ENCODE assay signal across 8 cellular contexts in the genomic region with DNA sequence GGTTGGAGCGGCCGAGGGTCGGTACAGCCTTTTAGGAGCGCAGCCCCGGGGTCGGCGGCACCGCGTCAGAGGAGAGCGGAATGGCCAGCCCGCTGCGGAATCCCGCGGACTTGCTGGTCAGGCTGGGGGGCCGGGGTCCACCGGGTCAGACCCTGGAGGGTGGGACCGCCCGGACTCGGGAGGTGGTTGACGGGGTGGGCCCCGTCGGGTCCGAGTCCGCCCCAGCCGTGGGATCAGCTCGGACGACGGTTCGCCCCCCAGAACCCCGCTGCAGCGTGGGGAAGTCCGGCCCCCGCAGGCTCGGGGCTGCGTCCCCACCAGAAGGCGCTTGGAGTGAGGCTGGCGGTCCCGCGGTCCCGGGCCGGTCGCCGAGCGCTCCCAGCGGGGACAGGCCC. TPM values are rescaled to one million over a fixed set of nuclear protein-coding genes. Genes with fewer than 3 reads are reported as not detected.
A peak's percentile ranks its signal among the peaks of the same experiment; 100 is the strongest.
DNase-seq lines count a peak whose midpoint lies in the region; FAIRE-seq and TF ChIP-seq lines count a peak whose summit lies in the region.

No MANE protein-coding gene starts in this region.

- H3K27ac ChIP-seq in subcutaneous abdominal adipose tissue (ENCODE audit: low read depth, low read length), result no peak overlapping the region

- H3K9ac ChIP-seq in subcutaneous abdominal adipose tissue (ENCODE audit: low read length in 5 of 5), result no peak overlapping the region

- no peak for FAIRE-seq in H54 (lab: Jason Lieb, UNC)

- no peak overlapping the region for H3K27ac Mint-ChIP-seq in activated CD4-positive, alpha-beta T cell treated with anti-CD3 and anti-CD28 coated beads, Interleukin-2, amount 10 ng/mL, durations not matched to agents 24 days and 14 days
- H3K27ac Mint-ChIP-seq in activated T-helper 1 cell treated with anti-CD3 and anti-CD28 coated beads, Interleukin-12 subunit alpha, Interleukin-12 subunit beta, Interleukin-2, Interleukin-4 antibody, amounts not matched to agents 30 ng/mL and 10 ng/mL and 1 ng/mL, durations not matched to agents 14 hours and 24 hours and 36 hours, result no peak overlapping the region

- H3K27me3 ChIP-seq in subcutaneous abdominal adipose tissue (ENCODE audit: control insufficient read depth in 5 of 5, insufficient read depth in 4 of 5, low read length in 5 of 5), result peaks cover 25 to 51% (median 35%) of the 10 kb centered on the region in 5 donors

- peaks cover 19% of the 10 kb centered on the region for H3K27me3 Mint-ChIP-seq in activated CD4-positive, alpha-beta T cell treated with anti-CD3 and anti-CD28 coated beads, Interleukin-2, amount 10 ng/mL, durations not matched to agents 24 days and 14 days
- peaks cover 21% of the 10 kb centered on the region for H3K27me3 Mint-ChIP-seq in activated T-helper 1 cell treated with anti-CD3 and anti-CD28 coated beads, Interleukin-12 subunit alpha, Interleukin-12 subunit beta, Interleukin-2, Interleukin-4 antibody, amounts not matched to agents 30 ng/mL and 10 ng/mL and 1 ng/mL, durations not matched to agents 14 hours and 24 hours and 36 hours (ENCODE audit: insufficient read depth)

- TF ChIP-seq POLR2A in H54 (IDR thresholded peaks at IDR 0.05; ENCODE audit: low read depth, low read length), result no peak

- H3K36me3 Mint-ChIP-seq in activated CD4-positive, alpha-beta T cell treated with anti-CD3 and anti-CD28 coated beads, Interleukin-2, amount 10 ng/mL, durations not matched to agents 24 days and 14 days (ENCODE audit: low read depth), result no peaks in the 10 kb centered on the region
- H3K36me3 Mint-ChIP-seq in activated T-helper 1 cell treated with anti-CD3 and anti-CD28 coated beads, Interleukin-12 subunit alpha, Interleukin-12 subunit beta, Interleukin-2, Interleukin-4 antibody, amounts not matched to agents 30 ng/mL and 10 ng/mL and 1 ng/mL, durations not matched to agents 14 hours and 24 hours and 36 hours (ENCODE audit: low read depth), result no peaks in the 10 kb centered on the region

- H3K4me1 ChIP-seq in subcutaneous abdominal adipose tissue (ENCODE audit: control insufficient read depth in 5 of 5, insufficient read depth in 5 of 5, low read length in 5 of 5), result peaks cover 0 to 14% (median 8%) of the 10 kb centered on the region in 5 donors

- H3K9me3 Mint-ChIP-seq in activated CD4-positive, alpha-beta T cell treated with anti-CD3 and anti-CD28 coated beads, Interleukin-2, amount 10 ng/mL, durations not matched to agents 24 days and 14 days, result no peaks in the 10 kb centered on the region
- no peaks in the 10 kb centered on the region for H3K9me3 Mint-ChIP-seq in activated T-helper 1 cell treated with anti-CD3 and anti-CD28 coated beads, Interleukin-12 subunit alpha, Interleukin-12 subunit beta, Interleukin-2, Interleukin-4 antibody, amounts not matched to agents 30 ng/mL and 10 ng/mL and 1 ng/mL, durations not matched to agents 14 hours and 24 hours and 36 hours

- peak overlapping the region; percentile 67 for H3K4me3 Mint-ChIP-seq in activated CD4-positive, alpha-beta T cell treated with anti-CD3 and anti-CD28 coated beads, Interleukin-2, amount 10 ng/mL, durations not matched to agents 24 days and 14 days
- peak overlapping the region; percentile 72 for H3K4me3 Mint-ChIP-seq in activated T-helper 1 cell treated with anti-CD3 and anti-CD28 coated beads, Interleukin-12 subunit alpha, Interleukin-12 subunit beta, Interleukin-2, Interleukin-4 antibody, amounts not matched to agents 30 ng/mL and 10 ng/mL and 1 ng/mL, durations not matched to agents 14 hours and 24 hours and 36 hours

- no peak for DNase-seq in activated CD4-positive, alpha-beta T cell treated with anti-CD3 and anti-CD28 coated beads, Interleukin-2, amount 10 ng/mL, durations not matched to agents 24 days and 14 days
- no peak for DNase-seq in activated CD4-positive, alpha-beta T cell treated with anti-CD3 and anti-CD28 coated beads for 1 hour
- no peak for DNase-seq in activated T-helper 1 cell treated with anti-CD3 and anti-CD28 coated beads, Interleukin-12 subunit alpha, Interleukin-12 subunit beta, Interleukin-2, Interleukin-4 antibody, amounts not matched to agents 30 ng/mL and 10 ng/mL and 1 ng/mL, durations not matched to agents 14 hours and 24 hours and 36 hours (ENCODE audit: low spot score)
- DNase-seq in H54 (ENCODE audit: insufficient read length, low spot score) (no peak), NCI-H82 (lab: John Stamatoyannopoulos, UW) (no peak), SW480 (ENCODE audit: low spot score) (no peak)

- H3K4me3 ChIP-seq in iPS-18c (ENCODE audit: insufficient read depth, low read depth, low read length) (peak overlapping the region; percentile 71), subcutaneous abdominal adipose tissue (ENCODE audit: low read depth in 1 of 5, low read length in 5 of 5) (peak overlapping the region in 3 of 5 donors; percentile 40 to 58 (median 42))

- intact Hi-C loops in activated CD4-positive, alpha-beta T cell treated with anti-CD3 and anti-CD28 coated beads, Interleukin-2, amount 10 ng/mL, durations not matched to agents 24 days and 14 days (cut with micrococcal nuclease), result no loop called here
- intact Hi-C loops in activated T-helper 1 cell treated with anti-CD3 and anti-CD28 coated beads, Interleukin-12 subunit alpha, Interleukin-12 subunit beta, Interleukin-2, Interleukin-4 antibody, amounts not matched to agents 30 ng/mL and 10 ng/mL and 1 ng/mL, durations not matched to agents 14 hours and 24 hours and 36 hours (cut with micrococcal nuclease), result loop anchor here (1.0 kb wide), 1 partner anchor 26 kb away; a partner anchor contains a TSS

- peaks cover 7% of the 10 kb centered on the region for H3K4me1 Mint-ChIP-seq in activated CD4-positive, alpha-beta T cell treated with anti-CD3 and anti-CD28 coated beads, Interleukin-2, amount 10 ng/mL, durations not matched to agents 24 days and 14 days
- peaks cover 4% of the 10 kb centered on the region for H3K4me1 Mint-ChIP-seq in activated T-helper 1 cell treated with anti-CD3 and anti-CD28 coated beads, Interleukin-12 subunit alpha, Interleukin-12 subunit beta, Interleukin-2, Interleukin-4 antibody, amounts not matched to agents 30 ng/mL and 10 ng/mL and 1 ng/mL, durations not matched to agents 14 hours and 24 hours and 36 hours (ENCODE audit: low read depth)

- no peaks in the 10 kb centered on the region for H3K36me3 ChIP-seq in subcutaneous abdominal adipose tissue (ENCODE audit: control insufficient read depth in 5 of 5, insufficient read depth in 5 of 5, low read length in 5 of 5)

- H3K9me3 ChIP-seq in iPS-18c (ENCODE audit: control insufficient read depth, insufficient read depth, low read length) (no peaks in the 10 kb centered on the region), subcutaneous abdominal adipose tissue (ENCODE audit: control insufficient read depth in 5 of 5, low read length in 5 of 5) (no peaks in the 10 kb centered on the region)

RNA-seq across cellular contexts. Expression of a gene that starts 0.3 kb away (rescaled TPM):
- 3.0 and 3.2 TPM in 2 replicates for total RNA-seq in activated CD4-positive, alpha-beta T cell treated with anti-CD3 and anti-CD28 coated beads, Interleukin-2, amount 10 ng/mL, durations not matched to agents 24 days and 14 days
- total RNA-seq in activated T-helper 1 cell treated with anti-CD3 and anti-CD28 coated beads, Interleukin-12 subunit alpha, Interleukin-12 subunit beta, Interleukin-2, Interleukin-4 antibody, amounts not matched to agents 30 ng/mL and 10 ng/mL and 1 ng/mL, durations not matched to agents 14 hours and 24 hours and 36 hours, result 4.2 and 4.9 TPM in 2 replicates

RNA-seq across cellular contexts. Expression of a gene that starts 5.6 kb away (rescaled TPM):
- 0.21 and 0.40 TPM in 2 replicates for total RNA-seq in activated CD4-positive, alpha-beta T cell treated with anti-CD3 and anti-CD28 coated beads, Interleukin-2, amount 10 ng/mL, durations not matched to agents 24 days and 14 days
- total RNA-seq in activated T-helper 1 cell treated with anti-CD3 and anti-CD28 coated beads, Interleukin-12 subunit alpha, Interleukin-12 subunit beta, Interleukin-2, Interleukin-4 antibody, amounts not matched to agents 30 ng/mL and 10 ng/mL and 1 ng/mL, durations not matched to agents 14 hours and 24 hours and 36 hours, result 0.29 TPM in 1 of 2 replicates, not detected in the other

RNA-seq across cellular contexts. Expression of a gene that starts 6.2 kb away (rescaled TPM):
- total RNA-seq in activated CD4-positive, alpha-beta T cell treated with anti-CD3 and anti-CD28 coated beads, Interleukin-2, amount 10 ng/mL, durations not matched to agents 24 days and 14 days, result 108 and 115 TPM in 2 replicates
- 113 and 116 TPM in 2 replicates for total RNA-seq in activated T-helper 1 cell treated with anti-CD3 and anti-CD28 coated beads, Interleukin-12 subunit alpha, Interleukin-12 subunit beta, Interleukin-2, Interleukin-4 antibody, amounts not matched to agents 30 ng/mL and 10 ng/mL and 1 ng/mL, durations not matched to agents 14 hours and 24 hours and 36 hours

RNA-seq across cellular contexts. Expression of a gene that starts 26.5 kb away (rescaled TPM):
- 78.4 and 79.2 TPM in 2 replicates for total RNA-seq in activated CD4-positive, alpha-beta T cell treated with anti-CD3 and anti-CD28 coated beads, Interleukin-2, amount 10 ng/mL, durations not matched to agents 24 days and 14 days
- total RNA-seq in activated T-helper 1 cell treated with anti-CD3 and anti-CD28 coated beads, Interleukin-12 subunit alpha, Interleukin-12 subunit beta, Interleukin-2, Interleukin-4 antibody, amounts not matched to agents 30 ng/mL and 10 ng/mL and 1 ng/mL, durations not matched to agents 14 hours and 24 hours and 36 hours, result 79.5 and 81.2 TPM in 2 replicates

RNA-seq across cellular contexts. Expression of a gene that starts 27.0 kb away (rescaled TPM):
- 131 and 133 TPM in 2 replicates for total RNA-seq in activated CD4-positive, alpha-beta T cell treated with anti-CD3 and anti-CD28 coated beads, Interleukin-2, amount 10 ng/mL, durations not matched to agents 24 days and 14 days
- total RNA-seq in activated T-helper 1 cell treated with anti-CD3 and anti-CD28 coated beads, Interleukin-12 subunit alpha, Interleukin-12 subunit beta, Interleukin-2, Interleukin-4 antibody, amounts not matched to agents 30 ng/mL and 10 ng/mL and 1 ng/mL, durations not matched to agents 14 hours and 24 hours and 36 hours, result 133 and 134 TPM in 2 replicates
